8 cellular contexts compared by ENCODE assay signal in the genomic region with DNA sequence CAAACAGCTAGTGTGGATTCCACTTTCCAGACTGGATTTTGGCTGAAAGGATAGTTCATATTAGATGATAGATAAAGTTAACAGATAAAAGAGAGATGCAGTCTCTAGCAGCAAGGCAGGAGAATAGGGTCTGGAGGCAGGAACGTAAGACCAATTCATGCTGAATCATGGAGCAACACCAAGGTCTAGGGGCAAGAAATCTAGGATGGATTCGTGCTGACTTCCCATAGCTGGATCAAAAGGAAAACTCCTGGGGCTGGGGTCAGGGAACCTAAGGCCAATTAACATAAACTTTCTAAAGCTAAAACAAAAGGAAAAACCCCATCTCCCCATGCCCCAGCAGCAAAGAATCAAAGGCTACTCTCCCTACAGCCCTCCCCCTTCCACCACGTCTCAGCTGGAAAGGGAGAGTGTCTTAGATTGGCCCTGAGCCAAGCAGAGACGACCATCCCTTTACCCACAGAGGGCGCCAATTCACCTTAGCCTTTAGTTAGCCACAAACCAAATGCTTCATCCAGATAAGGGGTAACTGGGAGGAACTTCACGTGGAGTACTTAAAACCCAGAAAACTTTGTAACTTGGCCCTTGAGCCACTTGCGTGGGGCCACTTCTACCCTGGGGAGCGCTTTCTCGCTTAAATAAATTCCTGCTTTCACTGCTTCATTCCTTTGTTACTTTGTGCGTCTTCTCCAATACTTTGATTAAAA. TPM values are rescaled to one million over a fixed set of nuclear protein-coding genes. Genes with fewer than 3 reads are reported as not detected.
DNase-seq lines count a peak whose midpoint lies in the region; ATAC-seq, FAIRE-seq and TF ChIP-seq lines count a peak whose summit lies in the region.

No MANE protein-coding gene starts in this region.

- no peak overlapping the region for H3K27ac Mint-ChIP-seq in activated CD4-positive, alpha-beta T cell treated with anti-CD3 and anti-CD28 coated beads, Interleukin-2, amount 10 ng/mL, durations not matched to agents 24 days and 14 days
- H3K27ac Mint-ChIP-seq in nephron: peak overlapping the region; percentile 0 to 28 (median 8)

- H4K5ac ChIP-seq in H1 (ENCODE audit: insufficient read length, low read depth, low read length): no peak overlapping the region

- no peaks in the 10 kb centered on the region; the same call in 1 of the 2 replicates for H3K27me3 ChIP-seq in HAP-1 (ENCODE audit: low read depth)
- no peaks in the 10 kb centered on the region for H3K27me3 ChIP-seq in H1 (replicated peaks in 1 of 4; ENCODE audit: control insufficient read depth in 3 of 4, extremely low read depth in 1 of 4, insufficient read depth in 3 of 4, low read length in 3 of 4)
- no peaks in the 10 kb centered on the region for H3K27me3 ChIP-seq in thyroid gland

- no peaks in the 10 kb centered on the region for H3K36me3 Mint-ChIP-seq in activated CD4-positive, alpha-beta T cell treated with anti-CD3 and anti-CD28 coated beads, Interleukin-2, amount 10 ng/mL, durations not matched to agents 24 days and 14 days (ENCODE audit: low read depth)
- no peaks in the 10 kb centered on the region for H3K36me3 Mint-ChIP-seq in nephron (ENCODE audit: low read depth)

- TF ChIP-seq CTCF in AG09319 (IDR thresholded peaks at IDR 0.05; ENCODE audit: low read depth, low read length) (peak; percentile 31), H1 (IDR thresholded peaks at IDR 0.05; ENCODE audit: control extremely low read depth in 1 of 3, insufficient read depth in 1 of 3, low read depth in 1 of 3, low read length in 3 of 3) (peak; percentile 65 to 94 (median 65)), nephron (IDR thresholded peaks at IDR 0.05; ENCODE audit: unreplicated experiment in 3 of 3) (peak; percentile 43 to 52 (median 51)), thyroid gland (IDR thresholded peaks at IDR 0.05) (peak; percentile 15 to 79 (median 64))

- no peak for TF ChIP-seq EP300 in H1 (IDR thresholded peaks at IDR 0.05; ENCODE audit: borderline replicate concordance in 1 of 2, low read depth in 2 of 2, low read length in 2 of 2)

- no peak overlapping the region for H2AK5ac ChIP-seq in H1 (ENCODE audit: low read depth, low read length)

- H3K79me1 ChIP-seq in H1 (ENCODE audit: low read depth, low read length): no peaks in the 10 kb centered on the region

- no peak for TF ChIP-seq POLR2A in H1 (IDR thresholded peaks at IDR 0.05; ENCODE audit: control extremely low read depth in 1 of 2, low read depth in 2 of 2, low read length in 2 of 2)
- TF ChIP-seq POLR2A in thyroid gland (IDR thresholded peaks at IDR 0.05): no peak

- no peak overlapping the region for H2BK12ac ChIP-seq in H1 (ENCODE audit: low read depth, low read length)

- no peak overlapping the region for H4K8ac ChIP-seq in H1 (ENCODE audit: extremely low read depth, insufficient read depth, low read length)

- WGBS in H1 (ENCODE audit: extremely low coverage in 1 of 2, insufficient coverage in 1 of 2, insufficient read length in 1 of 2, insufficient replicate concordance in 2 of 2, low coverage in 1 of 2, low lambda C conversion rate in 2 of 2, missing lambda C conversion rate in 1 of 2), 2 experiments: 24% methylated on average over 10 of the region's 10 CpGs; no CpG with 5 or more reads in 1 of the 2 experiments
- 17 to 20% methylated on average over 10 of the region's 10 CpGs for WGBS in thyroid gland, 2 donors

- no peaks in the 10 kb centered on the region for H4K20me1 ChIP-seq in H1 (replicated peaks in 1 of 2; ENCODE audit: control insufficient read depth in 1 of 2, insufficient read depth in 2 of 2, low read length in 2 of 2)

- no peak for ATAC-seq in HG03280 (IDR thresholded peaks at IDR 0.05; ENCODE audit: unreplicated experiment)

- H2BK120ac ChIP-seq in H1 (replicated peaks; ENCODE audit: low read depth, low read length): no peak overlapping the region

- H2BK5ac ChIP-seq in H1 (ENCODE audit: low read depth, low read length): no peak overlapping the region

- FAIRE-seq in H1 (lab: Jason Lieb, UNC): peak; percentile 98

- H3K56ac ChIP-seq in H1 (replicated peaks; ENCODE audit: insufficient read length, low read depth, low read length): no peak overlapping the region

- peaks cover 13% of the 10 kb centered on the region for H3K27me3 Mint-ChIP-seq in activated CD4-positive, alpha-beta T cell treated with anti-CD3 and anti-CD28 coated beads, Interleukin-2, amount 10 ng/mL, durations not matched to agents 24 days and 14 days
- peaks cover 47% of the 10 kb centered on the region for H3K27me3 Mint-ChIP-seq in nephron (ENCODE audit: low read depth)

- H3K27ac ChIP-seq in H1 (ENCODE audit: low read depth, low read length) (no peak overlapping the region), thyroid gland (peak overlapping the region; percentile 5 to 38 (median 27))

- CTCF ChIA-PET in H1 (lab: Charles Lee; ENCODE audit: partially characterized antibody): interaction anchor here (0.6 to 2.3 kb wide), 25 partner anchors 9 to 1315 kb away, joined by 3 to 16 read pairs (median 3); no protein-coding TSS in a partner anchor

- H3K23me2 ChIP-seq in H1 (ENCODE audit: low read depth, low read length): peaks cover 3% of the 10 kb centered on the region; the same call in 1 of the 2 replicates

- H3K18ac ChIP-seq in H1 (ENCODE audit: extremely low read depth, low read length): 0 out of 2 replicates have a peak overlapping the region, but pooled peaks have one; percentile 17

- no peak overlapping the region for H4K91ac ChIP-seq in H1 (replicated peaks; ENCODE audit: insufficient read length, low read length)

- peak overlapping the region; percentile 68; the same call in 1 of the 2 replicates for H2AFZ ChIP-seq in H1 (ENCODE audit: low read length)

- no peak overlapping the region for H3K9ac ChIP-seq in H1 (replicated peaks in 1 of 4; ENCODE audit: extremely low read depth in 1 of 4, low read depth in 3 of 4, low read length in 3 of 4)

- H3K14ac ChIP-seq in H1 (ENCODE audit: insufficient read length): no peak overlapping the region

- TF ChIP-seq RAD21 in H1 (IDR thresholded peaks at IDR 0.05 in 1 of 2, conservative IDR thresholded peaks at IDR 0.05 in 1 of 2; ENCODE audit: low read depth in 2 of 2, low read length in 2 of 2): peak; percentile 60 to 74

- H3K36me3 ChIP-seq in HAP-1 (replicated peaks) (no peaks in the 10 kb centered on the region), H1 (ENCODE audit: control insufficient read depth in 2 of 4, insufficient read depth in 4 of 4, low read length in 3 of 4) (no peaks in the 10 kb centered on the region), thyroid gland (no peaks in the 10 kb centered on the region)

- H3K4me3 ChIP-seq in HAP-1 (no peak overlapping the region), H1 (ENCODE audit: extremely low read depth in 1 of 4, insufficient read depth in 2 of 4, low read depth in 3 of 4, low read length in 4 of 4) (no peak overlapping the region), thyroid gland (replicated peaks in 1 of 3) (no peak overlapping the region)

- no peak overlapping the region for H2BK15ac ChIP-seq in H1 (ENCODE audit: low read length)

- POLR2A ChIA-PET in H1 (lab: Charles Lee; ENCODE audit: partially characterized antibody): no interaction called here

- peak overlapping the region in 1 of 2 experiments; percentile 17; a peak in 1 of 4 replicates for H3K4me2 ChIP-seq in H1 (ENCODE audit: insufficient read depth in 1 of 2, low read depth in 2 of 2, low read length in 2 of 2)

- no peaks in the 10 kb centered on the region for H3K79me2 ChIP-seq in H1 (ENCODE audit: control insufficient read depth in 1 of 2, insufficient read depth in 2 of 2, low read length in 2 of 2)

- no peaks in the 10 kb centered on the region for H3K9me3 ChIP-seq in HAP-1
- H3K9me3 ChIP-seq in H1 (ENCODE audit: insufficient read depth in 2 of 2, low read depth in 1 of 2, low read length in 1 of 2): 0 out of 4 replicates have a peak, but pooled peaks cover 0 to 3% of the 10 kb centered on the region in 2 experiments
- H3K9me3 ChIP-seq in thyroid gland: no peaks in the 10 kb centered on the region

- peaks cover 13% of the 10 kb centered on the region for H3K4me1 Mint-ChIP-seq in activated CD4-positive, alpha-beta T cell treated with anti-CD3 and anti-CD28 coated beads, Interleukin-2, amount 10 ng/mL, durations not matched to agents 24 days and 14 days
- peaks cover 18% of the 10 kb centered on the region for H3K4me1 Mint-ChIP-seq in nephron

- intact Hi-C loops in activated CD4-positive, alpha-beta T cell treated with anti-CD3 and anti-CD28 coated beads, Interleukin-2, amount 10 ng/mL, durations not matched to agents 24 days and 14 days (cut with micrococcal nuclease): loop anchor here (1.0 kb wide), 1 partner anchor 39 kb away; no protein-coding TSS in a partner anchor
- intact Hi-C loops in thyroid gland (cut with DNase I): loop anchor here (5.0 kb wide), 1 partner anchor 38 kb away; no protein-coding TSS in a partner anchor

- no peak overlapping the region for H3K4ac ChIP-seq in H1 (replicated peaks; ENCODE audit: insufficient read length, low read depth, low read length)

- in situ Hi-C loops in HAP-1 (cut with MboI; ENCODE audit: low sequenced_read_pairs): no loop called here

- H3K4me1 ChIP-seq in HAP-1 (no peaks in the 10 kb centered on the region), H1 (replicated peaks in 1 of 4; ENCODE audit: control insufficient read depth in 3 of 4, insufficient read depth in 4 of 4, low read length in 3 of 4) (peaks cover 0 to 3% (median 0%) of the 10 kb centered on the region in 4 experiments; a peak in 2 of 7 replicates), thyroid gland (peaks cover 0 to 10% of the 10 kb centered on the region in 2 donors)

- no peaks in the 10 kb centered on the region for H3K9me3 Mint-ChIP-seq in activated CD4-positive, alpha-beta T cell treated with anti-CD3 and anti-CD28 coated beads, Interleukin-2, amount 10 ng/mL, durations not matched to agents 24 days and 14 days
- H3K9me3 Mint-ChIP-seq in nephron: peaks cover 3% of the 10 kb centered on the region

- no peak overlapping the region for H2BK20ac ChIP-seq in H1 (ENCODE audit: low read length)

- H3K23ac ChIP-seq in H1 (ENCODE audit: insufficient read length): no peak overlapping the region

- H3K4me3 Mint-ChIP-seq in activated CD4-positive, alpha-beta T cell treated with anti-CD3 and anti-CD28 coated beads, Interleukin-2, amount 10 ng/mL, durations not matched to agents 24 days and 14 days: no peak overlapping the region
- H3K4me3 Mint-ChIP-seq in nephron: no peak overlapping the region

- peak; percentile 2 for DNase-seq in AG09319 (ENCODE audit: extremely low read depth, low read depth)
- peak; percentile 50 to 80 for DNase-seq in HAP-1 (ENCODE audit: low spot score in 2 of 2)
- DNase-seq in NCI-H526 (lab: John Stamatoyannopoulos, UW): peak; percentile 8 to 88
- peak; percentile 89 for DNase-seq in activated CD4-positive, alpha-beta T cell treated with anti-CD3 and anti-CD28 coated beads, Interleukin-2, amount 10 ng/mL, durations not matched to agents 24 days and 14 days
- peak; percentile 72 to 78 for DNase-seq in H1 (ENCODE audit: low read depth in 1 of 2, low spot score in 2 of 2)
- DNase-seq in thyroid gland: peak; percentile 83 to 85

RNA-seq across cellular contexts. Expression of a gene that starts 7.6 kb away (rescaled TPM):
- 0.43 TPM in 1 of 2 replicates, not detected in the other for total RNA-seq in activated CD4-positive, alpha-beta T cell treated with anti-CD3 and anti-CD28 coated beads, Interleukin-2, amount 10 ng/mL, durations not matched to agents 24 days and 14 days
- total RNA-seq in H1 (2021; fragmentation: NEBNext Ultra II Directional; extraction: Animal tissue kit (Norgen Biotek cat#: 25700)): not detected in 2 replicates
- not detected in 2 replicates for polyA plus RNA-seq in H1 (2011; rRNA removed)
- polyA plus RNA-seq in H1 (2011; cell fraction: cytosol; rRNA removed): not detected
- not detected for polyA plus RNA-seq in H1 (2011; cell fraction: nucleus; rRNA removed)
- not detected in 4 replicates for polyA plus RNA-seq in H1 (2012, experiment 1 of 2)
- polyA plus RNA-seq in H1 (2012, experiment 2 of 2): not detected
- polyA plus RNA-seq in H1 (2013, experiment 1 of 2): not detected
- polyA plus RNA-seq in H1 (2013, experiment 2 of 2): not detected
- polyA minus RNA-seq in H1 (2011; rRNA and poly(A)+ RNA removed): not detected in 2 replicates
- not detected for polyA minus RNA-seq in H1 (2011; cell fraction: cytosol; rRNA and poly(A)+ RNA removed)
- not detected for polyA minus RNA-seq in H1 (2011; cell fraction: nucleus; rRNA and poly(A)+ RNA removed)
- total RNA-seq in thyroid gland: 1 to 10 TPM in 2 of 4 donors, under 1 TPM in 1, not detected in 1; 0.63 to 4.5 (median 1.0) TPM

RNA-seq across cellular contexts. Expression of a gene that starts 50.7 kb away (rescaled TPM):
- total RNA-seq in activated CD4-positive, alpha-beta T cell treated with anti-CD3 and anti-CD28 coated beads, Interleukin-2, amount 10 ng/mL, durations not matched to agents 24 days and 14 days: not detected in 2 replicates
- not detected in 2 replicates for total RNA-seq in H1 (2021; fragmentation: NEBNext Ultra II Directional; extraction: Animal tissue kit (Norgen Biotek cat#: 25700))
- polyA plus RNA-seq in H1 (2011; rRNA removed): not detected in 2 replicates
- not detected for polyA plus RNA-seq in H1 (2011; cell fraction: cytosol; rRNA removed)
- not detected for polyA plus RNA-seq in H1 (2011; cell fraction: nucleus; rRNA removed)
- not detected in 4 replicates for polyA plus RNA-seq in H1 (2012, experiment 1 of 2)
- not detected for polyA plus RNA-seq in H1 (2012, experiment 2 of 2)
- polyA plus RNA-seq in H1 (2013, experiment 1 of 2): not detected
- not detected for polyA plus RNA-seq in H1 (2013, experiment 2 of 2)
- polyA minus RNA-seq in H1 (2011; rRNA and poly(A)+ RNA removed): not detected in 2 replicates
- not detected for polyA minus RNA-seq in H1 (2011; cell fraction: cytosol; rRNA and poly(A)+ RNA removed)
- not detected for polyA minus RNA-seq in H1 (2011; cell fraction: nucleus; rRNA and poly(A)+ RNA removed)
- not detected for total RNA-seq in thyroid gland

RNA-seq across cellular contexts. Expression of a gene that starts 56.6 kb away (rescaled TPM):
- not detected in 2 replicates for total RNA-seq in activated CD4-positive, alpha-beta T cell treated with anti-CD3 and anti-CD28 coated beads, Interleukin-2, amount 10 ng/mL, durations not matched to agents 24 days and 14 days
- total RNA-seq in H1 (2021; fragmentation: NEBNext Ultra II Directional; extraction: Animal tissue kit (Norgen Biotek cat#: 25700)): not detected in 2 replicates
- not detected in 2 replicates for polyA plus RNA-seq in H1 (2011; rRNA removed)
- polyA plus RNA-seq in H1 (2011; cell fraction: cytosol; rRNA removed): not detected
- not detected for polyA plus RNA-seq in H1 (2011; cell fraction: nucleus; rRNA removed)
- polyA plus RNA-seq in H1 (2012, experiment 1 of 2): not detected in 4 replicates
- polyA plus RNA-seq in H1 (2012, experiment 2 of 2): not detected
- polyA plus RNA-seq in H1 (2013, experiment 1 of 2): not detected
- polyA plus RNA-seq in H1 (2013, experiment 2 of 2): not detected
- not detected in 2 replicates for polyA minus RNA-seq in H1 (2011; rRNA and poly(A)+ RNA removed)
- not detected for polyA minus RNA-seq in H1 (2011; cell fraction: cytosol; rRNA and poly(A)+ RNA removed)
- not detected for polyA minus RNA-seq in H1 (2011; cell fraction: nucleus; rRNA and poly(A)+ RNA removed)
- not detected for total RNA-seq in thyroid gland

Comparison
In these comparisons a context has a peak if more than half of its experiments do, and no peak if none do; other contexts are left out.
1. DNase-seq: peak in every context shown above with its lines; median percentile 89 in activated CD4-positive, alpha-beta T cell treated with anti-CD3 and anti-CD28 coated beads, Interleukin-2, amount 10 ng/mL, durations not matched to agents 24 days and 14 days; 84 in thyroid gland; 75 in H1; 65 in HAP-1; 48 in NCI-H526; 2 in AG09319.